Comparison of ENCODE assay signal across 21 cellular contexts in the genomic region with DNA sequence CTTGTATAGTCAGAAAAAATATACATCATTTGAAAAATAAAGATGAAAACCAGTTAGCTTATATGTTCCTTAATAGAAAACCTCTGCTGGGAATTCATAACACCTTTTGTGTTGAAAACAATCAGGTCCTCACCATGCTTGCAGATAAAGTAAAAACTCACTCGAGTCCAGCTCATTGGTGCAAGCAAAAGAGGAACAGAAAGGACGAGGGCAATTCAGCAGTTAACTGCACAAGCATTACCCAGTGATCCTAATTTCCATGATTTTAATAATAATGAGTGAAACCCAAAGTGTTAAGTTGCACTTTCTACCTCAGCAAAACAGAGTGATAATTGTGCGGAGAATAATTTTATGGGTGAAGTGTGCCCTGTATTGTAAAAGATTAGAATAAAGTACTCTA.
A peak's percentile ranks its signal among the peaks of the same experiment; 100 is the strongest.
DNase-seq lines count a peak whose midpoint lies in the region; ATAC-seq lines count a peak whose summit lies in the region.
"Had no signal": no experiment of that assay in that cellular context is flagged by ENCODE, and none has a peak within 500 bp of the region (broad histone marks: within the 10 kb centered on the region; RNA-seq: fewer than 3 reads in every experiment).

No MANE protein-coding gene starts in this region.

- ATAC-seq in GM18502 (IDR thresholded peaks at IDR 0.05; ENCODE audit: poor library complexity, unreplicated experiment) = peak; percentile 60
- ATAC-seq in GM19324 (IDR thresholded peaks at IDR 0.05; ENCODE audit: low FRiP score, unreplicated experiment) = peak; percentile 60
- peak; percentile 57 for ATAC-seq in HG03442 (IDR thresholded peaks at IDR 0.05; ENCODE audit: unreplicated experiment)
- no peak for ATAC-seq in GM19452 (IDR thresholded peaks at IDR 0.05; ENCODE audit: unreplicated experiment)
- ATAC-seq: activated CD4-positive, CD25-positive, alpha-beta regulatory T cell treated with anti-CD3 and anti-CD28 coated beads, Interleukin-2, amount 50 U/mL, for 24 hours; activated CD8-positive, alpha-beta T cell treated with anti-CD3 and anti-CD28 coated beads, Interleukin-2, amount 10 ng/mL, durations not matched to agents 7 days and 5 days; gastroesophageal sphincter; GM23338; natural killer cell treated with Interleukin-12 subunit alpha and Interleukin-12 subunit beta and Interleukin-15 and Interleukin-18, amount 100 ng/mL, for 72 hours; sciatic nerve; stimulated activated naive CD8-positive, alpha-beta T cell treated with anti-CD3 and anti-CD28 coated beads, Interleukin-15, Interleukin-2, amounts not matched to agents 100 U/mL and 50 U/mL, for 24 hours had no signal

- DNase-seq in RPMI8226 (peak; percentile 28), NCI-H82 treated with DMSO at 0.1 percent for 48 hours (lab: John Stamatoyannopoulos, UW; ENCODE audit: unreplicated experiment) (no peak)
- no peak for DNase-seq in activated naive CD4-positive, alpha-beta T cell (lab: John Stamatoyannopoulos, UW)
- DNase-seq: activated CD8-positive, alpha-beta T cell treated with anti-CD3 and anti-CD28 coated beads, Interleukin-2, amount 10 ng/mL, durations not matched to agents 7 days and 5 days; activated naive CD4-positive, alpha-beta T cell treated with anti-CD3 and anti-CD28 coated beads, Interleukin-2, amount 50 U/mL, for 16 hours; activated T-cell treated with anti-CD3 and anti-CD28 coated beads, Interleukin-2, amount 50 U/mL, for 24 hours; CD8-positive, alpha-beta memory T cell; effector CD4-positive, alpha-beta T cell; NCI-H526; SK-N-SH; stimulated activated naive CD8-positive, alpha-beta T cell treated with anti-CD3 and anti-CD28 coated beads, Interleukin-15, Interleukin-2, amounts not matched to agents 100 U/mL and 50 U/mL, for 24 hours; tibial artery had no signal
